In the genomic region with DNA sequence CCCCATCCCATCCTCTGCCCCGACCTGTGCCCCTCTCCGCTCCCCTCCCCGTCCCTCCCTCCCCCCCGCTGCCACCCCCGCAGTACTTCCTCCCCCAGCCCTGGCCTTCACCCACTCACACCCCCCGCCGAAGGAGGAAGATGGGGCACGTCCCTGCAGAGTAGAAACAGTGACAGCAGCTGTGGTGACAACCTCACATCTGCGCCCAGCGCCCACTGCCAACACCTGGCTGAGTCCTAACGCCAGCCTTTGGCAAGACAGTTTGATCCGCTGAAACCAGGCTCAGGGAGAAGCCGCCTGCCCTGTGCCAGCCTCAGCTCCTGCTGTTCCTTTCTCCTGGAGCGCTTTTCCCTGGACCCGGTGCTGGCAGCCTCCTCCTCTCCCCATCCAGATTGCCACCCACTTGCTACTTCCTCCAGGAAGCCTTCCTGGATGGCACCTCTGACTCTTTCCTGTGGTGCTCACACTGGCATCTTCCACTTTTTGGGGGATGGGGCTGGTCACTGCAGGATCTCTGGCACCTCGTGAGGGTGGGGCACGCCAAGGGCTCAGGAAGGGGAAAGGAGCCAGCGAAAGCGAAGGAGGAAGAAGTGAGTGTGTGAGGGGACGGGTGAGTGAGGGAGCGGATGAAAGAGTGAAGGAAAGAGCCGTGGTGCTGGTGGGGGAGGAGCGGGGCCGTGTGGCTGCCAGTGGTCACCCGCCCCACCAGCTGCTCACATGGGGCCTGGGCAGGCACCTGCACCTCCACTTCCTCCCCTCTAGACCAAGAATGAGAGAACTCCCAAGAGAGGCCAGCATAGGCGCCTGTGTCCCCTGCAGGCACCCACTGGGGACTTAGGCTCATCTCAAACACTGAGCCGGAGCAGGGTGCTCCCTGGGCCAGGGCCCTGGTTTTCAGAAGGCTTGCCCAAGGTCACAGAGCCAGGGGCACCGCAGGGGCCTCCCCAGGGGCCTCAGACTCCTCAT, we compare ENCODE assay signal across 11 cellular contexts. TPM values are rescaled to one million over a fixed set of nuclear protein-coding genes. Genes with fewer than 3 reads are reported as not detected.
DNase-seq lines count a peak whose midpoint lies in the region; ATAC-seq and TF ChIP-seq lines count a peak whose summit lies in the region.
"Had no signal": no experiment of that assay in that cellular context is flagged by ENCODE, and none has a peak within 500 bp of the region (broad histone marks: within the 10 kb centered on the region; RNA-seq: fewer than 3 reads in every experiment).

No MANE protein-coding gene starts in this region.

- H3K4me1 Mint-ChIP-seq in activated CD8-positive, alpha-beta T cell treated with anti-CD3 and anti-CD28 coated beads, Interleukin-2, amount 10 ng/mL, durations not matched to agents 7 days and 5 days (ENCODE audit: low read depth), result peaks cover 34% of the 10 kb centered on the region
- H3K4me1 Mint-ChIP-seq in natural killer cell, result peaks cover 49 to 88% of the 10 kb centered on the region in 2 donors

- peaks cover 0 to 26% (median 12%) of the 10 kb centered on the region in 3 donors for H3K27me3 ChIP-seq in gastrocnemius medialis

- ATAC-seq in GM18498 (IDR thresholded peaks at IDR 0.05; ENCODE audit: unreplicated experiment) (peak; percentile 56), natural killer cell (peak; percentile 59 to 65 (median 62)), gastrocnemius medialis (no peak)
- no peak for ATAC-seq in activated CD8-positive, alpha-beta T cell treated with anti-CD3 and anti-CD28 coated beads, Interleukin-2, amount 10 ng/mL, durations not matched to agents 7 days and 5 days

- H3K9me3 Mint-ChIP-seq in activated CD8-positive, alpha-beta T cell treated with anti-CD3 and anti-CD28 coated beads, Interleukin-2, amount 10 ng/mL, durations not matched to agents 7 days and 5 days (ENCODE audit: insufficient read depth), result no peaks in the 10 kb centered on the region
- H3K9me3 Mint-ChIP-seq in natural killer cell, result no peaks in the 10 kb centered on the region

- POLR2A ChIA-PET in HEK293 (lab: Yijun Ruan, JAX), result no interaction called here
- POLR2A ChIA-PET in activated CD8-positive, alpha-beta T cell treated with anti-CD3 and anti-CD28 coated beads, Interleukin-2, amount 10 ng/mL, durations not matched to agents 7 days and 5 days (lab: Charles Lee), result no interaction called here

- H3K36me3 Mint-ChIP-seq in activated CD8-positive, alpha-beta T cell treated with anti-CD3 and anti-CD28 coated beads, Interleukin-2, amount 10 ng/mL, durations not matched to agents 7 days and 5 days (ENCODE audit: low read depth), result no peaks in the 10 kb centered on the region
- H3K36me3 Mint-ChIP-seq in natural killer cell, result no peaks in the 10 kb centered on the region

- in situ Hi-C loops in gastrocnemius medialis (cut with MboI; ENCODE audit: low sequenced_read_pairs in 4 of 4), result no loop called here

- DNase-seq in activated CD8-positive, alpha-beta T cell treated with anti-CD3 and anti-CD28 coated beads, Interleukin-2, amount 10 ng/mL, durations not matched to agents 7 days and 5 days, result peak; percentile 37
- DNase-seq in natural killer cell (no peak), gastrocnemius medialis (no peak), HuH-7.5 (ENCODE audit: low spot score) (no peak), NCI-H748 (lab: John Stamatoyannopoulos, UW; ENCODE audit: unreplicated experiment) (no peak), DMS79 (lab: John Stamatoyannopoulos, UW) (no peak)
- DNase-seq: OCI-M1, posterior cingulate gyrus had no signal

- intact Hi-C loops in natural killer cell (cut with micrococcal nuclease), result no loop called here
- intact Hi-C loops in gastrocnemius medialis (cut with DNase I; ENCODE audit: low total_unique reads), result no loop called here

- H3K4me3 ChIP-seq in HEK293 (ENCODE audit: low read depth, low read length) (no peak overlapping the region), gastrocnemius medialis (no peak overlapping the region)

- CTCF ChIA-PET in HEK293 (lab: Yijun Ruan, JAX), result no interaction called here
- CTCF ChIA-PET in activated CD8-positive, alpha-beta T cell treated with anti-CD3 and anti-CD28 coated beads, Interleukin-2, amount 10 ng/mL, durations not matched to agents 7 days and 5 days (lab: Charles Lee), result no interaction called here

- TF ChIP-seq POLR2A in gastrocnemius medialis (IDR thresholded peaks at IDR 0.05), result no peak

- no peak for TF ChIP-seq CTCF in HEK293 (tag by site-specific recombination; IDR thresholded peaks at IDR 0.05)
- peak; percentile 6 for TF ChIP-seq CTCF in natural killer cell (IDR thresholded peaks at IDR 0.05)
- no peak for TF ChIP-seq CTCF in gastrocnemius medialis (IDR thresholded peaks at IDR 0.05 in 4 of 5, conservative IDR thresholded peaks at IDR 0.05 in 1 of 5)

- H3K27me3 Mint-ChIP-seq in activated CD8-positive, alpha-beta T cell treated with anti-CD3 and anti-CD28 coated beads, Interleukin-2, amount 10 ng/mL, durations not matched to agents 7 days and 5 days (ENCODE audit: low read depth), result no peaks in the 10 kb centered on the region
- H3K27me3 Mint-ChIP-seq in natural killer cell (ENCODE audit: low read depth in 2 of 2), result no peaks in the 10 kb centered on the region

- H3K27ac ChIP-seq in HEK293 (ENCODE audit: extremely low read depth, low read depth, low read length) (no peak overlapping the region), gastrocnemius medialis (no peak overlapping the region)
- H3K27ac ChIP-seq: KMS-11 had no signal

- no peak overlapping the region for H3K4me3 Mint-ChIP-seq in activated CD8-positive, alpha-beta T cell treated with anti-CD3 and anti-CD28 coated beads, Interleukin-2, amount 10 ng/mL, durations not matched to agents 7 days and 5 days
- H3K4me3 Mint-ChIP-seq in natural killer cell, result peak overlapping the region; percentile 80

- H3K9me3 ChIP-seq in HEK293 (ENCODE audit: control insufficient read depth, insufficient read depth, low read depth, low read length), result no peaks in the 10 kb centered on the region
- no peaks in the 10 kb centered on the region for H3K9me3 ChIP-seq in gastrocnemius medialis

- no peaks in the 10 kb centered on the region for H3K36me3 ChIP-seq in HEK293 (ENCODE audit: control insufficient read depth in 2 of 2, insufficient read depth in 1 of 2, low read length in 2 of 2)
- H3K36me3 ChIP-seq in gastrocnemius medialis, result no peaks in the 10 kb centered on the region

- H3K4me1 ChIP-seq in HEK293 (ENCODE audit: control insufficient read depth, insufficient read depth, low read length), result no peaks in the 10 kb centered on the region
- H3K4me1 ChIP-seq in gastrocnemius medialis, result no peaks in the 10 kb centered on the region

- H3K27ac Mint-ChIP-seq in activated CD8-positive, alpha-beta T cell treated with anti-CD3 and anti-CD28 coated beads, Interleukin-2, amount 10 ng/mL, durations not matched to agents 7 days and 5 days, result peak overlapping the region; percentile 21
- peak overlapping the region; percentile 76 to 92 for H3K27ac Mint-ChIP-seq in natural killer cell

TF ChIP-seq in HEK293, 187 proteins besides CTCF, POLR2A, EP300 and RAD21:
- peak; percentile 23; the same call in 1 of the 2 replicates for TF ChIP-seq GLIS2 (tag by site-specific recombination; IDR thresholded peaks at IDR 0.05)
- no peak for TF ChIP-seq ZNF37A (tag by site-specific recombination; IDR thresholded peaks at IDR 0.05)
- peak; percentile 74 for TF ChIP-seq PRDM1 (tag by site-specific recombination; IDR thresholded peaks at IDR 0.05)
- peak; percentile 48; the same call in 1 of the 2 replicates for TF ChIP-seq ZNF366 (tag by site-specific recombination; conservative IDR thresholded peaks at IDR 0.05)
- TF ChIP-seq ZFP3 (tag by site-specific recombination; IDR thresholded peaks at IDR 0.05; ENCODE audit: low read depth), result no peak
- TF ChIP-seq, protein P1, sequence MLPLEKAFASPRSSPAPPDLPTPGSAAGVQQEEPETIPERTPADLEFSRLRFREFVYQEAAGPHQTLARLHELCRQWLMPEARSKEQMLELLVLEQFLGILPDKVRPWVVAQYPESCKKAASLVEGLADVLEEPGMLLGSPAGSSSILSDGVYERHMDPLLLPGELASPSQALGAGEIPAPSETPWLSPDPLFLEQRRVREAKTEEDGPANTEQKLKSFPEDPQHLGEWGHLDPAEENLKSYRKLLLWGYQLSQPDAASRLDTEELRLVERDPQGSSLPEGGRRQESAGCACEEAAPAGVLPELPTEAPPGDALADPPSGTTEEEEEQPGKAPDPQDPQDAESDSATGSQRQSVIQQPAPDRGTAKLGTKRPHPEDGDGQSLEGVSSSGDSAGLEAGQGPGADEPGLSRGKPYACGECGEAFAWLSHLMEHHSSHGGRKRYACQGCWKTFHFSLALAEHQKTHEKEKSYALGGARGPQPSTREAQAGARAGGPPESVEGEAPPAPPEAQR (tag by site-specific recombination; IDR thresholded peaks at IDR 0.05), result no peak
- TF ChIP-seq ZNF19 (tag by site-specific recombination; IDR thresholded peaks at IDR 0.05; ENCODE audit: low read depth), result no peak
- TF ChIP-seq ZFHX2 (tag by site-specific recombination; conservative IDR thresholded peaks at IDR 0.05), result 0 out of 2 replicates have a peak, but pooled peaks have one; percentile 12
- TF ChIP-seq ZNF48 (tag by site-specific recombination; IDR thresholded peaks at IDR 0.05), result no peak
- no peak for TF ChIP-seq ZBTB1 (tag by site-specific recombination; IDR thresholded peaks at IDR 0.05)

RNA-seq across cellular contexts. Expression of a gene that starts 27.0 kb away (rescaled TPM):
- total RNA-seq in activated CD8-positive, alpha-beta T cell treated with anti-CD3 and anti-CD28 coated beads, Interleukin-2, amount 10 ng/mL, durations not matched to agents 7 days and 5 days, result 10 to 100 TPM; 15.8 to 19.3 TPM
- total RNA-seq in natural killer cell, result 10 to 100 TPM; 56.3 to 71.0 (median 64.6) TPM
- total RNA-seq in gastrocnemius medialis, result under 1 TPM; 0.31 to 0.71 (median 0.56) TPM

Comparison
In these comparisons a context has a peak if more than half of its experiments do, and no peak if none do; other contexts are left out.
1. ATAC-seq: peak in GM18498 (single experiment) and natural killer cell (3 of 3); none in activated CD8-positive, alpha-beta T cell treated with anti-CD3 and anti-CD28 coated beads, Interleukin-2, amount 10 ng/mL, durations not matched to agents 7 days and 5 days (single experiment) and gastrocnemius medialis (0 of 2).
2. RNA of a gene that starts 27.0 kb away (total RNA-seq): 56.3 to 71.0 TPM in natural killer cell and 15.8 to 19.3 TPM in activated CD8-positive, alpha-beta T cell treated with anti-CD3 and anti-CD28 coated beads, Interleukin-2, amount 10 ng/mL, durations not matched to agents 7 days and 5 days; 0.31 to 0.71 TPM in gastrocnemius medialis; every median in the first group is over 4 times any median in the second.